Comparison of ENCODE assay signal across 27 cellular contexts in genomic region chr18:54551590-54551989, GRCh38. TPM values are rescaled to one million over a fixed set of nuclear protein-coding genes. Genes with fewer than 3 reads are reported as not detected.
"Had no signal": no experiment of that assay in that cellular context is flagged by ENCODE, and none has a peak within 500 bp of the region (broad histone marks: within the 10 kb centered on the region; RNA-seq: fewer than 3 reads in every experiment).

No MANE protein-coding gene starts in this region.

- H3K9me3 ChIP-seq: adrenal gland, ascending aorta, esophagus muscularis mucosa, gastrocnemius medialis, neutrophil, ovary, psoas muscle, thyroid gland had no signal

- H3K4me3 ChIP-seq: adrenal gland, ascending aorta, coronary artery, esophagus muscularis mucosa, gastrocnemius medialis, ovary, psoas muscle, thyroid gland, upper lobe of right lung had no signal

- H3K27me3 ChIP-seq: adrenal gland, ascending aorta, esophagus muscularis mucosa, gastrocnemius medialis, neutrophil, ovary, thyroid gland, upper lobe of right lung had no signal

- H3K27ac ChIP-seq: adrenal gland, ascending aorta, coronary artery, esophagus muscularis mucosa, gastrocnemius medialis, neutrophil, ovary, psoas muscle, thyroid gland, upper lobe of right lung had no signal

- H3K4me1 ChIP-seq: adrenal gland, ascending aorta, esophagus muscularis mucosa, gastrocnemius medialis, psoas muscle, thyroid gland, upper lobe of right lung had no signal

- H3K36me3 ChIP-seq: adrenal gland, ascending aorta, esophagus muscularis mucosa, gastrocnemius medialis, neutrophil, ovary, thyroid gland, upper lobe of right lung had no signal

- ATAC-seq: activated CD4-positive, alpha-beta T cell treated with anti-CD3 and anti-CD28 coated beads for 36 hours; activated T-cell treated with anti-CD3 and anti-CD28 coated beads, Interleukin-2, amount 50 U/mL, for 4 hours; gastrocnemius medialis; left ventricle myocardium superior; natural killer cell; psoas muscle; right cardiac atrium; upper lobe of right lung had no signal

- DNase-seq: activated B cell treated with CpG ODN at 0.5 μM for 24 hours; activated CD4-positive, alpha-beta T cell treated with anti-CD3 and anti-CD28 coated beads for 36 hours; activated CD4-positive, alpha-beta T cell treated with anti-CD3 and anti-CD28 coated beads, Interleukin-2, amount 50 U/mL, for 48 hours; activated CD8-positive, alpha-beta memory T cell treated with anti-CD3 and anti-CD28 coated beads, Interleukin-2, amount 50 U/mL, for 48 hours; activated naive CD4-positive, alpha-beta T cell; activated T-cell treated with anti-CD3 and anti-CD28 coated beads, Interleukin-2, amount 50 U/mL, for 4 hours; adrenal gland; gastrocnemius medialis; hypothalamus; left ventricle myocardium superior; mammary epithelial cell; midbrain; natural killer cell; ovary; psoas muscle; right cardiac atrium; stimulated activated CD4-positive, alpha-beta T cell treated with anti-CD3 and anti-CD28 coated beads, Interleukin-12 subunit alpha, Interleukin-12 subunit beta, amount 100 ng/mL, for 4 hours; substantia nigra; thyroid gland; upper lobe of right lung had no signal

RNA-seq across cellular contexts. Expression of gene DYNAP, which starts 39.5 kb away (rescaled TPM):
- total RNA-seq: activated B cell treated with CpG ODN at 0.5 μM for 24 hours; activated CD4-positive, alpha-beta T cell treated with anti-CD3 and anti-CD28 coated beads for 36 hours; activated CD8-positive, alpha-beta memory T cell treated with anti-CD3 and anti-CD28 coated beads for 36 hours; activated T-cell treated with anti-CD3 and anti-CD28 coated beads, Interleukin-2, amount 50 U/mL, for 4 hours; activated T-helper 2 cell treated with anti-CD3 and anti-CD28 coated beads, Interferon-gamma antibody, Interleukin-2, Interleukin-4, amounts not matched to agents 10 μg/mL and 5 μg/mL and 100 μg/mL, durations not matched to agents 14 hours and 24 hours and 36 hours; adrenal gland; ascending aorta; esophagus muscularis mucosa; gastrocnemius medialis; left ventricle myocardium superior; mammary epithelial cell; natural killer cell; ovary; psoas muscle; right cardiac atrium; skeletal muscle tissue; thyroid gland; upper lobe of right lung had no signal
- polyA plus RNA-seq: adrenal gland, mammary epithelial cell, ovary, psoas muscle, right cardiac atrium had no signal
